8 cellular contexts compared by ENCODE assay signal in the genomic region with DNA sequence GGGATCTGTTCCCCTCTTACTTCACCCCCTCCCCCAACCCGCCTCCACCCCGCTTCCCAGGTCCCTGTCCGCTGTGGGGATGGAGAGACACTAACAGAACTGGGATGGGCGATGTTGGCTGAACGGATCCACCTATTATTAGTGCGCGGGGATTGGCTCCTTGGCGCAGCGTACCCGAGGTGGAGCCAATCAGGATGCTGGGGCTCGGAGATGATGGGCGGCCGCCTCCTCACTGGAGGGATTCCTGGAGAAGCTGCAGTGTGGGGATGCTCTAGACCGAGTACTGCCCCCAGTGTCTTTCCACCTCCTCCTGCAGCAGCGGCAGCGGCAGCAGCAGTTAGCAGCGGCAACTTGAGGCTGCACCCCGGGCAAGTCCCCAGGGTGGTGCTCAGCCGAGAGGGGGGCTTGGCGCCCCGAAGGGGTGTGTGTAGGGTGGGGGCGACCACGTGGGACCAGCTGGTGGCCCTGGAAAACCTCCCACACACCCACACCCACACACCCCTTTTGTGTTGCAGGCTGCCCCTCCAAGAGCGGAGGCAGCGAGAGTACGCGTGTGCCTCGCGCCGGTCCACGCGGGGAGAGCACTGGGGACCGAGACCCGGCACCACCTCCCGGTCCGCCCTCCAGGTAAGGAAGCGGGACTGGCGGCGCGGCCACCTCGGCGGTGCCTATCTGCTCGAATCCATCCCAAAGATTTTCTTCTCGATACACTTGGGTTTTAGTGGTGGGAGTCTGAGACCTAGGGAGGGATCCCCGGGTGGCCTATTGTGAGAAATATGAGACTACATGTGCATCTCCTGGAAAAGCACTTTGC. TPM values are rescaled to one million over a fixed set of nuclear protein-coding genes. Genes with fewer than 3 reads are reported as not detected.
DNase-seq lines count a peak whose midpoint lies in the region; ATAC-seq, FAIRE-seq and TF ChIP-seq lines count a peak whose summit lies in the region.

TSS of gene SYT1 (plus strand) at position 292 of the 814 bp plus-strand sequence.

- intact Hi-C loops in kidney (cut with DNase I): no loop called here

- no peaks in the 10 kb centered on the region for H3K9me3 Mint-ChIP-seq in stimulated activated memory B cell treated with anti-CD40 and anti-IgM and Interleukin-4, amounts not matched to agents 10 μg/mL and 1 μg/mL and 100 μg/mL, for 72 hours
- H3K9me3 Mint-ChIP-seq in effector memory CD8-positive, alpha-beta T cell: peaks cover 2 to 4% of the 10 kb centered on the region in 2 donors

- peak; percentile 26 for ATAC-seq in HG02852 (IDR thresholded peaks at IDR 0.05; ENCODE audit: unreplicated experiment)
- peak; percentile 61 for ATAC-seq in stimulated activated memory B cell treated with anti-CD40 and anti-IgM and Interleukin-4, amounts not matched to agents 10 μg/mL and 1 μg/mL and 100 μg/mL, for 72 hours
- ATAC-seq in GM21515 (IDR thresholded peaks at IDR 0.05; ENCODE audit: unreplicated experiment): no peak
- ATAC-seq in effector memory CD8-positive, alpha-beta T cell (replicated peaks): no peak

- H3K9ac ChIP-seq in kidney (ENCODE audit: low read length in 2 of 2): peak within 1 kb of the TSS in 1 of 2 donors; percentile 37

- no peak for TF ChIP-seq CTCF in kidney (IDR thresholded peaks at IDR 0.05; ENCODE audit: borderline replicate concordance, extremely low read depth, insufficient read depth)

- no peaks in the 10 kb centered on the region for H3K9me3 ChIP-seq in kidney (ENCODE audit: control insufficient read depth in 1 of 2, low read length in 2 of 2)

- peak within 1 kb of the TSS; percentile 39 to 64 for H3K4me3 ChIP-seq in kidney (ENCODE audit: low read length in 2 of 2)

- H3K36me3 ChIP-seq in kidney (ENCODE audit: control insufficient read depth in 1 of 2, insufficient read depth in 2 of 2, low read length in 2 of 2): no peaks in the 10 kb centered on the region

- H3K4me3 Mint-ChIP-seq in stimulated activated memory B cell treated with anti-CD40 and anti-IgM and Interleukin-4, amounts not matched to agents 10 μg/mL and 1 μg/mL and 100 μg/mL, for 72 hours: peak within 1 kb of the TSS; percentile 88
- H3K4me3 Mint-ChIP-seq in effector memory CD8-positive, alpha-beta T cell: peak within 1 kb of the TSS in 1 of 2 donors; percentile 10

- H3K27me3 Mint-ChIP-seq in stimulated activated memory B cell treated with anti-CD40 and anti-IgM and Interleukin-4, amounts not matched to agents 10 μg/mL and 1 μg/mL and 100 μg/mL, for 72 hours: peaks cover 18% of the 10 kb centered on the region
- H3K27me3 Mint-ChIP-seq in effector memory CD8-positive, alpha-beta T cell: no peaks in the 10 kb centered on the region

- no peak for FAIRE-seq in kidney (lab: Jason Lieb, UNC)

- no peaks in the 10 kb centered on the region for H3K36me3 Mint-ChIP-seq in stimulated activated memory B cell treated with anti-CD40 and anti-IgM and Interleukin-4, amounts not matched to agents 10 μg/mL and 1 μg/mL and 100 μg/mL, for 72 hours
- H3K36me3 Mint-ChIP-seq in effector memory CD8-positive, alpha-beta T cell (ENCODE audit: insufficient read depth): peaks cover 3% of the 10 kb centered on the region

- no peak within 1 kb of the TSS for H3K27ac ChIP-seq in kidney (ENCODE audit: low read depth in 2 of 2, low read length in 2 of 2)

- peaks cover 0 to 4% of the 10 kb centered on the region in 2 donors for H3K4me1 ChIP-seq in kidney (ENCODE audit: control insufficient read depth in 1 of 2, insufficient read depth in 1 of 2, low read depth in 1 of 2, low read length in 2 of 2)

- peaks cover 24% of the 10 kb centered on the region for H3K4me1 Mint-ChIP-seq in stimulated activated memory B cell treated with anti-CD40 and anti-IgM and Interleukin-4, amounts not matched to agents 10 μg/mL and 1 μg/mL and 100 μg/mL, for 72 hours
- H3K4me1 Mint-ChIP-seq in effector memory CD8-positive, alpha-beta T cell (ENCODE audit: low read depth in 2 of 2): no peaks in the 10 kb centered on the region

- H3K27ac Mint-ChIP-seq in stimulated activated memory B cell treated with anti-CD40 and anti-IgM and Interleukin-4, amounts not matched to agents 10 μg/mL and 1 μg/mL and 100 μg/mL, for 72 hours: peak within 1 kb of the TSS; percentile 75
- no peak within 1 kb of the TSS for H3K27ac Mint-ChIP-seq in effector memory CD8-positive, alpha-beta T cell

- DNase-seq in GM04504 (ENCODE audit: low read depth): peak; percentile 38
- DNase-seq in NCI-H345 (lab: John Stamatoyannopoulos, UW): peak; percentile 97
- peak; percentile 83 to 90 for DNase-seq in cerebellar nuclear complex (lab: John Stamatoyannopoulos, UW)
- DNase-seq in kidney: peak; percentile 83
- no peak for DNase-seq in effector memory CD8-positive, alpha-beta T cell

RNA-seq across cellular contexts. Expression of gene SYT1, which starts in this region (rescaled TPM):
- 1.2 TPM for total RNA-seq in kidney
- polyA plus RNA-seq in kidney (ENCODE audit: insufficient read depth, low read depth, low replicate concordance): 0.69 TPM

Comparison
In these comparisons a context has a peak if more than half of its experiments do, and no peak if none do; other contexts are left out.
1. DNase-seq: peak in GM04504 (single experiment), NCI-H345 (single experiment), cerebellar nuclear complex (2 of 2) and kidney (single experiment); none in effector memory CD8-positive, alpha-beta T cell (0 of 3).
2. ATAC-seq: peak in HG02852 (single experiment) and stimulated activated memory B cell treated with anti-CD40 and anti-IgM and Interleukin-4, amounts not matched to agents 10 μg/mL and 1 μg/mL and 100 μg/mL, for 72 hours (single experiment); none in GM21515 (single experiment) and effector memory CD8-positive, alpha-beta T cell (single experiment).